ENCODE assay signal across 8 cellular contexts in the genomic region with DNA sequence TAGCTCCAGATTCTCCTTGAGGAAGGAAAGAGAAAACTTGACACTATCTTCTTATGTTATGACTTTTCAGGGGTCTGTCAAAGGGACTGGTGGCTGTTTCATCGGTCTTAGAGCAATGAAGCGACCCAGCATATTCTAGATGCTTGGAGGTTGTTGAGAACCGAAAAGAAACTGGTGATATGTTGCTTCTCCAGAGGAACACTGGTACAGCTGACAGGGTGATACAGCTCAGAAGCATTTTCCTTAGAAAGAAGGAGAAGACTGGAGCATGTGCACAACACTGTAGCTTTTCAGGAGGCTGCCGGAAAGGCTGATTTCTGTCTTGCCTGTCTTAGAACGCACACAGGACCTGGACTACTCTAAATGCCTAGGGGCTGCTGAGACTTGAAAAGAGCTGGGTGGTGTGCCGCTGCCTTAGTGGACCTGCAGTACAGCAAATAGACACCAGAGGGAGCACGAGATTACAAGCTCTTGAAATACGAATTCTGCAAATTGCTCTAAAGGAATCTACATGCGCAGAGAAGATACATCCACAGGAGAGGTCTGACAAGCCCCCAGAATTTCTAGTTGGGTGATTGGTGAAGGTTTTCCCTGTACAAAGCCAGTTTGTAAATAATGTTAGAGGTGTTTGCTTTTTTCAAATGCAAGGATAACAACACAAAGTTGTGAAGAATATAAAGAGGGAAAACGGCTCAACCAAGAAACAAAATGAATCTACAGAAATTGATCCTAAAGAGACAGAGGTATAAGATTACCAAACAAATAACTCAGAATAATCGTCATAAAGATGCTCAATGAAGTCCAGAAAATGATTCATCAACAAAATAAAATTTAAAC.
DNase-seq lines count a peak whose midpoint lies in the region; ATAC-seq and TF ChIP-seq lines count a peak whose summit lies in the region.

No MANE protein-coding gene starts in this region.

- H3K4me3 ChIP-seq in BJ (ENCODE audit: low read depth, low read length) (no peak overlapping the region), Loucy (ENCODE audit: low read length, poor library complexity, severe bottlenecking) (peak overlapping the region; percentile 46), SK-N-SH (ENCODE audit: low read depth in 2 of 2, low read length in 1 of 2) (no peak overlapping the region; a peak in 1 of 4 replicates)

- H4K20me1 ChIP-seq in Loucy (ENCODE audit: insufficient read depth, low read length, poor library complexity, severe bottlenecking) (no peaks in the 10 kb centered on the region), SK-N-SH (ENCODE audit: insufficient read depth) (no peaks in the 10 kb centered on the region)

- peak; percentile 74 for TF ChIP-seq RAD21 in SK-N-SH (IDR thresholded peaks at IDR 0.05; ENCODE audit: low read length)

- H3K27ac ChIP-seq in SK-N-SH (ENCODE audit: low read depth in 2 of 2, low read length in 1 of 2) (no peak overlapping the region), caudate nucleus (ENCODE audit: low read depth, low read length) (no peak overlapping the region)

- POLR2A ChIA-PET in BJ (lab: Charles Lee) (no interaction called here), SK-N-SH (lab: Yijun Ruan, JAX) (no interaction called here)

- ATAC-seq in GM18870 (IDR thresholded peaks at IDR 0.05; ENCODE audit: unreplicated experiment) (peak; percentile 50), HG03521 (IDR thresholded peaks at IDR 0.05; ENCODE audit: unreplicated experiment) (no peak)

- no peaks in the 10 kb centered on the region for H3K4me1 ChIP-seq in Loucy (ENCODE audit: insufficient read depth, low read length, poor library complexity, severe bottlenecking)
- H3K4me1 ChIP-seq in SK-N-SH (ENCODE audit: control insufficient read depth in 1 of 2, insufficient read depth in 2 of 2, low read depth in 1 of 2, low read length in 1 of 2), result no peaks in the 10 kb centered on the region; a peak in 1 of 4 replicates

- 8% methylated on average over 11 of the region's 11 CpGs for WGBS in SK-N-SH (ENCODE audit: low lambda C conversion rate)

- H3K9me3 ChIP-seq in Loucy (ENCODE audit: insufficient read depth, low read depth, low read length) (no peaks in the 10 kb centered on the region), SK-N-SH (no peaks in the 10 kb centered on the region)

- H3F3A ChIP-seq in Loucy (ENCODE audit: low read depth) (no peaks in the 10 kb centered on the region), SK-N-SH (replicated peaks; ENCODE audit: insufficient read depth) (no peaks in the 10 kb centered on the region)

- H3K9me2 ChIP-seq in Loucy (replicated peaks; ENCODE audit: low read depth, low read length) (no peaks in the 10 kb centered on the region), SK-N-SH (no peaks in the 10 kb centered on the region)

- H3K79me2 ChIP-seq in Loucy (ENCODE audit: insufficient read depth, low read length), result no peaks in the 10 kb centered on the region
- no peaks in the 10 kb centered on the region for H3K79me2 ChIP-seq in SK-N-SH (ENCODE audit: insufficient read depth)

- no peak for DNase-seq in BJ (ENCODE audit: low read depth)
- peak; percentile 42 for DNase-seq in SK-N-SH
- DNase-seq in caudate nucleus (lab: John Stamatoyannopoulos, UW), result peak in 41 of 61 donors; percentile 0 to 57 (median 14)
- DNase-seq in kidney glomerular epithelial cell (lab: John Stamatoyannopoulos, UW), result peak; percentile 14
- peak; percentile 2 to 11 for DNase-seq in stimulated activated CD4-positive, alpha-beta T cell treated with anti-CD3 and anti-CD28 coated beads, Interleukin-4, amount 100 ng/mL, for 48 hours (ENCODE audit: low read depth in 2 of 2)

- H3K9ac ChIP-seq in Loucy (ENCODE audit: low read depth, low read length, poor library complexity, severe bottlenecking) (no peak overlapping the region), SK-N-SH (no peak overlapping the region)

- H2AFZ ChIP-seq in Loucy (ENCODE audit: low read length) (peak overlapping the region; percentile 45; the same call in 1 of the 2 replicates), SK-N-SH (ENCODE audit: low read depth) (no peak overlapping the region)

- peak overlapping the region; percentile 45 for H3K4me2 ChIP-seq in Loucy (ENCODE audit: low read depth, low read length, poor library complexity, severe bottlenecking)
- no peak overlapping the region for H3K4me2 ChIP-seq in SK-N-SH

- TF ChIP-seq EP300 in SK-N-SH (IDR thresholded peaks at IDR 0.05; ENCODE audit: borderline replicate concordance in 1 of 2, low read depth in 1 of 2, low read length in 1 of 2), result no peak

- no peaks in the 10 kb centered on the region for H3K36me3 ChIP-seq in BJ (ENCODE audit: control insufficient read depth, insufficient read depth, low read length)
- H3K36me3 ChIP-seq in Loucy (ENCODE audit: insufficient read depth, low read length), result no peaks in the 10 kb centered on the region
- H3K36me3 ChIP-seq in SK-N-SH (replicated peaks in 1 of 2; ENCODE audit: control insufficient read depth in 1 of 2, insufficient read depth in 2 of 2, low read length in 1 of 2), result no peaks in the 10 kb centered on the region

- H3K27me3 ChIP-seq in BJ (ENCODE audit: control insufficient read depth, insufficient read depth, low read length), result no peaks in the 10 kb centered on the region
- no peaks in the 10 kb centered on the region for H3K27me3 ChIP-seq in Loucy (ENCODE audit: insufficient read depth, low read length, poor library complexity, severe bottlenecking)
- H3K27me3 ChIP-seq in SK-N-SH (ENCODE audit: insufficient read depth), result no peaks in the 10 kb centered on the region

- CTCF ChIA-PET in BJ (lab: Yijun Ruan, JAX), result interaction anchor here (0.8 kb wide), 1 partner anchor 29 kb away, joined by 3 read pairs; no protein-coding TSS in a partner anchor
- CTCF ChIA-PET in SK-N-SH (lab: Yijun Ruan, JAX), result interaction anchor here (0.6 to 2.4 kb wide), 30 partner anchors 9 to 1030 kb away, joined by 3 to 13 read pairs (median 4); no protein-coding TSS in a partner anchor

- TF ChIP-seq CTCF in BJ (IDR thresholded peaks at IDR 0.05; ENCODE audit: insufficient read depth, low read depth, low read length) (peak; percentile 64), Loucy (conservative IDR thresholded peaks at IDR 0.05; ENCODE audit: low read length) (peak; percentile 66), SK-N-SH (IDR thresholded peaks at IDR 0.05) (peak; percentile 80)

TF ChIP-seq in SK-N-SH, 30 proteins besides CTCF, POLR2A, EP300 and RAD21:
- TF ChIP-seq SMC3 (IDR thresholded peaks at IDR 0.05; ENCODE audit: low read depth, low read length) (peak; percentile 71), JUND (IDR thresholded peaks at IDR 0.05) (no peak), YY1 (IDR thresholded peaks at IDR 0.05; ENCODE audit: low read depth) (no peak)
